ENCODE assay signal across 30 cellular contexts in genomic region chr12:58564721-58565120, GRCh38.
DNase-seq lines count a peak whose midpoint lies in the region; ATAC-seq, FAIRE-seq and TF ChIP-seq lines count a peak whose summit lies in the region.
"Had no signal": no experiment of that assay in that cellular context is flagged by ENCODE, and none has a peak within 500 bp of the region (broad histone marks: within the 10 kb centered on the region; RNA-seq: fewer than 3 reads in every experiment).

No MANE protein-coding gene starts in this region.

- H3K9ac ChIP-seq in adipocyte (ENCODE audit: low read length) = no peak overlapping the region

- H3K9me3 Mint-ChIP-seq in osteocyte (ENCODE audit: unreplicated experiment) = no peaks in the 10 kb centered on the region
- H3K9me3 Mint-ChIP-seq: activated CD4-positive, alpha-beta memory T cell treated with anti-CD3 and anti-CD28 coated beads for 36 hours; activated naive CD4-positive, alpha-beta T cell treated with anti-CD3 and anti-CD28 coated beads, Interleukin-2, amount 50 U/mL, for 24 hours; activated T-helper 2 cell treated with anti-CD3 and anti-CD28 coated beads, Interferon-gamma antibody, Interleukin-2, Interleukin-4, amounts not matched to agents 10 μg/mL and 5 μg/mL and 100 μg/mL, durations not matched to agents 14 hours and 24 hours and 36 hours had no signal

- FAIRE-seq in D721Med (lab: Jason Lieb, UNC) = no peak
- FAIRE-seq: K562 had no signal

- TF ChIP-seq CTCF in osteocyte (IDR thresholded peaks at IDR 0.05) (no peak), D721Med (IDR thresholded peaks at IDR 0.05; ENCODE audit: insufficient read depth, missing control alignments) (no peak), omental fat pad (IDR thresholded peaks at IDR 0.05) (no peak)

- H3K27ac Mint-ChIP-seq in osteocyte (ENCODE audit: unreplicated experiment) = peak overlapping the region; percentile 88
- H3K27ac Mint-ChIP-seq: activated CD4-positive, alpha-beta memory T cell treated with anti-CD3 and anti-CD28 coated beads for 36 hours; activated naive CD4-positive, alpha-beta T cell treated with anti-CD3 and anti-CD28 coated beads, Interleukin-2, amount 50 U/mL, for 24 hours; activated T-helper 2 cell treated with anti-CD3 and anti-CD28 coated beads, Interferon-gamma antibody, Interleukin-2, Interleukin-4, amounts not matched to agents 10 μg/mL and 5 μg/mL and 100 μg/mL, durations not matched to agents 14 hours and 24 hours and 36 hours; CD4-positive, alpha-beta T cell; stimulated activated naive B cell treated with anti-CD40 and anti-IgM and Interleukin-4, amounts not matched to agents 10 μg/mL and 1 μg/mL and 100 μg/mL, for 72 hours; T-helper 17 cell had no signal

- DNase-seq in EH (ENCODE audit: low read depth) (peak; percentile 88), adipocyte (ENCODE audit: low read depth) (peak; percentile 67), fibroblast of peridontal ligament (ENCODE audit: extremely low read depth) (peak; percentile 83), osteocyte (ENCODE audit: extremely low spot score, unreplicated experiment) (no peak), D721Med (ENCODE audit: insufficient read length, low spot score) (no peak), omental fat pad (ENCODE audit: low spot score) (no peak), 8988T (no peak)
- DNase-seq: activated CD4-positive, alpha-beta memory T cell treated with anti-CD3 and anti-CD28 coated beads for 36 hours; activated CD4-positive, CD25-positive, alpha-beta regulatory T cell treated with anti-CD3 and anti-CD28 coated beads, Interleukin-2, amount 50 U/mL, for 72 hours; activated CD8-positive, alpha-beta memory T cell treated with anti-CD3 and anti-CD28 coated beads, Interleukin-2, amount 50 U/mL, for 4 hours; aorta; CD4-positive, alpha-beta T cell; dorsolateral prefrontal cortex; heart left ventricle; left cardiac atrium; MM.1S; NCI-H1417; NCI-H2081 treated with DMSO at 0.1 percent for 48 hours; NCI-H446 treated with DMSO at 0.1 percent for 48 hours; stimulated activated naive B cell treated with anti-CD40 and anti-IgM and Interleukin-4, amounts not matched to agents 10 μg/mL and 1 μg/mL and 100 μg/mL, for 72 hours; T-helper 17 cell; upper lobe of right lung had no signal

- H3K27me3 Mint-ChIP-seq in osteocyte (ENCODE audit: unreplicated experiment) = no peaks in the 10 kb centered on the region
- H3K27me3 Mint-ChIP-seq: activated CD4-positive, alpha-beta memory T cell treated with anti-CD3 and anti-CD28 coated beads for 36 hours; progenitor cell of endocrine pancreas; stimulated activated naive B cell treated with anti-CD40 and anti-IgM and Interleukin-4, amounts not matched to agents 10 μg/mL and 1 μg/mL and 100 μg/mL, for 72 hours; T-helper 17 cell had no signal

- no peak overlapping the region for H3K4me3 Mint-ChIP-seq in osteocyte (ENCODE audit: unreplicated experiment)
- H3K4me3 Mint-ChIP-seq: activated CD4-positive, alpha-beta memory T cell treated with anti-CD3 and anti-CD28 coated beads for 36 hours; activated naive CD4-positive, alpha-beta T cell treated with anti-CD3 and anti-CD28 coated beads, Interleukin-2, amount 50 U/mL, for 24 hours; CD4-positive, alpha-beta T cell; central memory CD8-positive, alpha-beta T cell; stimulated activated naive B cell treated with anti-CD40 and anti-IgM and Interleukin-4, amounts not matched to agents 10 μg/mL and 1 μg/mL and 100 μg/mL, for 72 hours; T-helper 17 cell had no signal

- no peaks in the 10 kb centered on the region for H3K36me3 ChIP-seq in adipocyte (ENCODE audit: control insufficient read depth, insufficient read depth, low read length, severe bottlenecking)
- H3K36me3 ChIP-seq: heart left ventricle, upper lobe of right lung had no signal

- no peaks in the 10 kb centered on the region for H3K9me3 ChIP-seq in adipocyte (ENCODE audit: control insufficient read depth, low read length)
- H3K9me3 ChIP-seq: heart left ventricle, upper lobe of right lung had no signal

- peaks cover 7% of the 10 kb centered on the region for H3K4me1 ChIP-seq in adipocyte (ENCODE audit: control insufficient read depth, insufficient read depth, low read length)
- H3K4me1 ChIP-seq: heart left ventricle, upper lobe of right lung had no signal

- peaks cover 58% of the 10 kb centered on the region for H3K4me1 Mint-ChIP-seq in osteocyte (ENCODE audit: unreplicated experiment)
- H3K4me1 Mint-ChIP-seq: activated naive CD4-positive, alpha-beta T cell treated with anti-CD3 and anti-CD28 coated beads, Interleukin-2, amount 50 U/mL, for 24 hours; central memory CD8-positive, alpha-beta T cell; stimulated activated naive B cell treated with anti-CD40 and anti-IgM and Interleukin-4, amounts not matched to agents 10 μg/mL and 1 μg/mL and 100 μg/mL, for 72 hours; T-helper 17 cell had no signal

- H3K36me3 Mint-ChIP-seq in osteocyte (ENCODE audit: unreplicated experiment) = peaks cover 2% of the 10 kb centered on the region
- H3K36me3 Mint-ChIP-seq: activated CD4-positive, alpha-beta memory T cell treated with anti-CD3 and anti-CD28 coated beads for 36 hours; activated naive CD4-positive, alpha-beta T cell treated with anti-CD3 and anti-CD28 coated beads, Interleukin-2, amount 50 U/mL, for 24 hours; stimulated activated naive B cell treated with anti-CD40 and anti-IgM and Interleukin-4, amounts not matched to agents 10 μg/mL and 1 μg/mL and 100 μg/mL, for 72 hours had no signal

- H3K4me3 ChIP-seq in adipocyte (ENCODE audit: low read length) = no peak overlapping the region
- H3K4me3 ChIP-seq: dorsolateral prefrontal cortex, heart left ventricle, K562, upper lobe of right lung had no signal

- no peaks in the 10 kb centered on the region for H3K27me3 ChIP-seq in adipocyte (replicated peaks; ENCODE audit: control insufficient read depth, insufficient read depth, low read length)
- H3K27me3 ChIP-seq: dorsolateral prefrontal cortex, heart left ventricle, upper lobe of right lung had no signal

- no peak for ATAC-seq in GM21717 (IDR thresholded peaks at IDR 0.05; ENCODE audit: unreplicated experiment)
- no peak for ATAC-seq in omental fat pad (ENCODE audit: low FRiP score)
- ATAC-seq: heart left ventricle; K562; left cardiac atrium; sciatic nerve; SK-N-SH treated with all-trans-retinoic acid at 6 μM for 48 hours; stimulated activated naive B cell treated with anti-CD40 and anti-IgM and Interleukin-4, amounts not matched to agents 10 μg/mL and 1 μg/mL and 100 μg/mL, for 72 hours; T-helper 17 cell; upper lobe of right lung had no signal

Comparison
In these comparisons a context has a peak if more than half of its experiments do, and no peak if none do; other contexts are left out.
1. DNase-seq: peak in EH (single experiment), adipocyte (single experiment) and fibroblast of peridontal ligament (single experiment); none in osteocyte (single experiment), D721Med (single experiment), omental fat pad (single experiment) and 8988T (single experiment).